Comparison of ENCODE assay signal across 15 cellular contexts in genomic region chr1:160332516-160332915, GRCh38. TPM values are rescaled to one million over a fixed set of nuclear protein-coding genes. Genes with fewer than 3 reads are reported as not detected.
DNase-seq lines count a peak whose midpoint lies in the region; ATAC-seq, FAIRE-seq and TF ChIP-seq lines count a peak whose summit lies in the region.
"Had no signal": no experiment of that assay in that cellular context is flagged by ENCODE, and none has a peak within 500 bp of the region (broad histone marks: within the 10 kb centered on the region; RNA-seq: fewer than 3 reads in every experiment).

No MANE protein-coding gene starts in this region.

- peaks cover 38% of the 10 kb centered on the region for H3K79me2 ChIP-seq in Karpas-422 (ENCODE audit: low read length)

- POLR2A ChIA-PET in A549 (lab: Yijun Ruan, JAX): no interaction called here

- H3K36me3 ChIP-seq in neuronal stem cell (replicated peaks in 1 of 2; ENCODE audit: control insufficient read depth in 2 of 2, insufficient read depth in 2 of 2, low read length in 2 of 2): peaks cover 18 to 96% of the 10 kb centered on the region in 2 donors
- H3K36me3 ChIP-seq in Karpas-422 (ENCODE audit: insufficient read depth, low read length): peaks cover 59% of the 10 kb centered on the region; the same call in 1 of the 2 replicates

- no peak overlapping the region for H3K18ac ChIP-seq in neuronal stem cell (ENCODE audit: low read length)

- H3K27me3 ChIP-seq in neuronal stem cell (ENCODE audit: control insufficient read depth in 3 of 3, insufficient read depth in 3 of 3, low read depth in 1 of 3, low read length in 3 of 3): no peaks in the 10 kb centered on the region
- no peaks in the 10 kb centered on the region for H3K27me3 ChIP-seq in Karpas-422 (ENCODE audit: low read length)

- H3K79me1 ChIP-seq in neuronal stem cell (ENCODE audit: low read depth, low read length): no peaks in the 10 kb centered on the region

- H3K14ac ChIP-seq in neuronal stem cell (ENCODE audit: low read length): no peak overlapping the region

- no peaks in the 10 kb centered on the region for H3K9me2 ChIP-seq in Karpas-422 (replicated peaks; ENCODE audit: insufficient read depth, low read length)

- H3K9ac ChIP-seq in neuronal stem cell (ENCODE audit: low read depth, low read length, poor library complexity) (no peak overlapping the region), Karpas-422 (ENCODE audit: low read length) (no peak overlapping the region)

- H3K9me3 ChIP-seq in A549 (no peaks in the 10 kb centered on the region), neuronal stem cell (replicated peaks in 1 of 2; ENCODE audit: control insufficient read depth in 2 of 2, insufficient read depth in 1 of 2, low read depth in 1 of 2, low read length in 2 of 2) (no peaks in the 10 kb centered on the region), Karpas-422 (ENCODE audit: low read length) (no peaks in the 10 kb centered on the region)
- H3K9me3 ChIP-seq: Caco-2 had no signal

- peak overlapping the region; percentile 43 for H4K8ac ChIP-seq in neuronal stem cell (ENCODE audit: low read depth, low read length)

- H3K23ac ChIP-seq in neuronal stem cell (ENCODE audit: low read depth, low read length, poor library complexity): no peak overlapping the region

- no peak for TF ChIP-seq RAD21 in A549 (conservative IDR thresholded peaks at IDR 0.05 in 1 of 2, IDR thresholded peaks at IDR 0.05 in 1 of 2)

- no peak for TF ChIP-seq CTCF in A549 (IDR thresholded peaks at IDR 0.05)

- no peak overlapping the region for H3K4ac ChIP-seq in neuronal stem cell (ENCODE audit: low read length)

- no peak overlapping the region for H3K4me3 ChIP-seq in A549
- H3K4me3 ChIP-seq in neuronal stem cell (ENCODE audit: low read length in 2 of 2): no peak overlapping the region
- H3K4me3 ChIP-seq in Karpas-422 (ENCODE audit: low read length): no peak overlapping the region
- H3K4me3 ChIP-seq: GM23338 had no signal

- H2BK12ac ChIP-seq in neuronal stem cell (ENCODE audit: low read length): no peak overlapping the region

- no peaks in the 10 kb centered on the region; the same call in 1 of the 2 replicates for H4K20me1 ChIP-seq in Karpas-422 (ENCODE audit: insufficient read depth, low read depth, low read length)

- no peak overlapping the region for H3K4me2 ChIP-seq in A549
- no peak overlapping the region for H3K4me2 ChIP-seq in neuronal stem cell (ENCODE audit: insufficient read depth, low read length, poor library complexity, severe bottlenecking)
- H3K4me2 ChIP-seq in Karpas-422 (ENCODE audit: low read depth, low read length, poor library complexity, severe bottlenecking): no peak overlapping the region
- H3K4me2 ChIP-seq: GM23338 had no signal

- H4K91ac ChIP-seq in neuronal stem cell (ENCODE audit: low read depth, low read length, poor library complexity): no peak overlapping the region

- TF ChIP-seq EP300 in A549 (IDR thresholded peaks at IDR 0.05): no peak

- H2AFZ ChIP-seq in neuronal stem cell (ENCODE audit: low read length) (no peak overlapping the region), Karpas-422 (ENCODE audit: low read length) (no peak overlapping the region)
- H2AFZ ChIP-seq: GM23338 had no signal

- H3K27ac ChIP-seq in A549 (no peak overlapping the region), neuronal stem cell (replicated peaks; ENCODE audit: low read length) (no peak overlapping the region), Karpas-422 (ENCODE audit: low read length) (no peak overlapping the region)

- FAIRE-seq in A549 (lab: Jason Lieb, UNC): no peak
- peak; percentile 22 for FAIRE-seq in TTC549 (lab: Jason Lieb, UNC)
- FAIRE-seq: A204.1, GM12892 had no signal

- TF ChIP-seq POLR2A in A549 (IDR thresholded peaks at IDR 0.05; ENCODE audit: low read length): no peak

- H3K4me1 ChIP-seq in A549 (no peaks in the 10 kb centered on the region), neuronal stem cell (ENCODE audit: control insufficient read depth in 2 of 2, insufficient read depth in 1 of 2, low read depth in 1 of 2, low read length in 2 of 2) (peaks cover 0 to 2% of the 10 kb centered on the region in 2 donors), Karpas-422 (ENCODE audit: low read length) (no peaks in the 10 kb centered on the region)
- H3K4me1 ChIP-seq: Caco-2 had no signal

- DNase-seq in A549 (ENCODE audit: low read depth in 1 of 2, low spot score in 1 of 2) (no peak), neuronal stem cell (ENCODE audit: low spot score) (no peak), Karpas-422 (no peak), mesenteric fat pad (ENCODE audit: low spot score) (no peak)
- DNase-seq: Caco-2; CD8-positive, alpha-beta T cell; DND-41; GDM1; H9 had no signal

- ATAC-seq in A549: no peak
- ATAC-seq: CD8-positive, alpha-beta T cell; GM23338 had no signal

- H2BK5ac ChIP-seq in neuronal stem cell (ENCODE audit: low read length): no peak overlapping the region

- H2AK5ac ChIP-seq in neuronal stem cell (ENCODE audit: low read depth, low read length): no peak overlapping the region

- no peak overlapping the region for H2BK120ac ChIP-seq in neuronal stem cell (ENCODE audit: low read depth, low read length)

- H2BK15ac ChIP-seq in neuronal stem cell (ENCODE audit: low read length): no peak overlapping the region

- CTCF ChIA-PET in A549 (lab: Yijun Ruan, JAX): interaction anchor here (0.6 to 1.4 kb wide), 4 partner anchors 16 to 782 kb away, joined by 3 to 5 read pairs (median 4); no protein-coding TSS in a partner anchor

TF ChIP-seq in A549, 52 proteins besides CTCF, POLR2A, EP300 and RAD21:
- TF ChIP-seq, protein P1, sequence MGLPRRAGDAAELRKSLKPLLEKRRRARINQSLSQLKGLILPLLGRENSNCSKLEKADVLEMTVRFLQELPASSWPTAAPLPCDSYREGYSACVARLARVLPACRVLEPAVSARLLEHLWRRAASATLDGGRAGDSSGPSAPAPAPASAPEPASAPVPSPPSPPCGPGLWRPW (IDR thresholded peaks at IDR 0.05): no peak
- TF ChIP-seq MAFK (IDR thresholded peaks at IDR 0.05; ENCODE audit: partially characterized antibody): peak; percentile 82
- no peak for TF ChIP-seq FOXS1 (CRISPR knock-in tag; IDR thresholded peaks at IDR 0.05)
- TF ChIP-seq RNF2 (IDR thresholded peaks at IDR 0.05; ENCODE audit: borderline replicate concordance, low read depth): no peak
- no peak for TF ChIP-seq GATA3 (IDR thresholded peaks at IDR 0.05; ENCODE audit: borderline replicate concordance)

RNA-seq across cellular contexts. Expression of gene COPA, which starts 10.5 kb away (rescaled TPM):
- polyA plus RNA-seq in A549 (2011; rRNA removed): 149 and 188 TPM in 2 replicates
- polyA plus RNA-seq in A549 (2012; cell fraction: cytosol; rRNA removed): 54.1 and 67.7 TPM in 2 replicates
- 49.6 and 65.0 TPM in 2 replicates for polyA plus RNA-seq in A549 (2012; cell fraction: nucleus; rRNA removed)
- 80.3 to 83.5 TPM (median 82.5 TPM) in 3 replicates for polyA plus RNA-seq in A549 (2017; fragmentation: RNase III; extraction: RNeasy Plus Mini Kit Qiagen cat#74134 plus additional on column Dnase treatment)
- polyA minus RNA-seq in A549 (2011; rRNA and poly(A)+ RNA removed): 191 and 211 TPM in 2 replicates
- 58.9 TPM for polyA plus RNA-seq in neuronal stem cell (2013, experiment 1 of 2)
- polyA plus RNA-seq in neuronal stem cell (2013, experiment 2 of 2): 60.0 TPM
- 107 TPM in 2 replicates for total RNA-seq in Karpas-422 (2014; rRNA removed; shearing (Covaris generic); ENCODE audit: low replicate concordance)
- 228 TPM for total RNA-seq in mesenteric fat pad

RNA-seq across cellular contexts. Expression of gene NCSTN, which starts 10.7 kb away (rescaled TPM):
- polyA plus RNA-seq in A549 (2011; rRNA removed): 90.4 and 91.6 TPM in 2 replicates
- 53.6 and 63.9 TPM in 2 replicates for polyA plus RNA-seq in A549 (2012; cell fraction: cytosol; rRNA removed)
- polyA plus RNA-seq in A549 (2012; cell fraction: nucleus; rRNA removed): 111 and 121 TPM in 2 replicates
- 40.5 to 44.6 TPM (median 41.6 TPM) in 3 replicates for polyA plus RNA-seq in A549 (2017; fragmentation: RNase III; extraction: RNeasy Plus Mini Kit Qiagen cat#74134 plus additional on column Dnase treatment)
- polyA minus RNA-seq in A549 (2011; rRNA and poly(A)+ RNA removed): 73.7 and 84.8 TPM in 2 replicates
- 65.2 TPM for polyA plus RNA-seq in neuronal stem cell (2013, experiment 1 of 2)
- 67.6 TPM for polyA plus RNA-seq in neuronal stem cell (2013, experiment 2 of 2)
- 76.9 and 79.9 TPM in 2 replicates for total RNA-seq in Karpas-422 (2014; rRNA removed; shearing (Covaris generic); ENCODE audit: low replicate concordance)
- total RNA-seq in mesenteric fat pad: 102 TPM

RNA-seq across cellular contexts. Expression of gene NHLH1, which starts 34.4 kb away (rescaled TPM):
- 0.63 and 0.67 TPM in 2 replicates for polyA plus RNA-seq in A549 (2011; rRNA removed)
- polyA plus RNA-seq in A549 (2012; cell fraction: cytosol; rRNA removed): 0.37 and 0.38 TPM in 2 replicates
- 1.6 and 2.1 TPM in 2 replicates for polyA plus RNA-seq in A549 (2012; cell fraction: nucleus; rRNA removed)
- 0.29 to 0.49 TPM (median 0.34 TPM) in 3 replicates for polyA plus RNA-seq in A549 (2017; fragmentation: RNase III; extraction: RNeasy Plus Mini Kit Qiagen cat#74134 plus additional on column Dnase treatment)
- polyA minus RNA-seq in A549 (2011; rRNA and poly(A)+ RNA removed): 0.21 and 0.58 TPM in 2 replicates
- 1.0 TPM for polyA plus RNA-seq in neuronal stem cell (2013, experiment 1 of 2)
- 1.3 TPM for polyA plus RNA-seq in neuronal stem cell (2013, experiment 2 of 2)
- 0.48 TPM in 1 of 2 replicates, not detected in the other for total RNA-seq in Karpas-422 (2014; rRNA removed; shearing (Covaris generic); ENCODE audit: low replicate concordance)
- total RNA-seq in mesenteric fat pad: 0.42 TPM
- polyA plus RNA-seq: CD14-positive monocyte, IgD-negative memory B cell had no signal

RNA-seq across cellular contexts. Expression of gene PEX19, which starts 47.6 kb away (rescaled TPM):
- polyA plus RNA-seq in A549 (2011; rRNA removed): 54.3 and 56.7 TPM in 2 replicates
- polyA plus RNA-seq in A549 (2012; cell fraction: cytosol; rRNA removed): 15.1 and 17.6 TPM in 2 replicates
- 8.3 and 10.2 TPM in 2 replicates for polyA plus RNA-seq in A549 (2012; cell fraction: nucleus; rRNA removed)
- polyA plus RNA-seq in A549 (2017; fragmentation: RNase III; extraction: RNeasy Plus Mini Kit Qiagen cat#74134 plus additional on column Dnase treatment): 23.6 to 25.1 TPM (median 24.8 TPM) in 3 replicates
- 32.1 and 33.0 TPM in 2 replicates for polyA minus RNA-seq in A549 (2011; rRNA and poly(A)+ RNA removed)
- polyA plus RNA-seq in neuronal stem cell (2013, experiment 1 of 2): 49.3 TPM
- 50.6 TPM for polyA plus RNA-seq in neuronal stem cell (2013, experiment 2 of 2)
- total RNA-seq in Karpas-422 (2014; rRNA removed; shearing (Covaris generic); ENCODE audit: low replicate concordance): 27.1 and 29.3 TPM in 2 replicates
- 144 TPM for total RNA-seq in mesenteric fat pad
